In genomic region chr12:92259291-92259690, GRCh38 we compare ENCODE assay signal across 17 cellular contexts.
DNase-seq lines count a peak whose midpoint lies in the region; ATAC-seq, FAIRE-seq and TF ChIP-seq lines count a peak whose summit lies in the region.
"Had no signal": no experiment of that assay in that cellular context is flagged by ENCODE, and none has a peak within 500 bp of the region (broad histone marks: within the 10 kb centered on the region; RNA-seq: fewer than 3 reads in every experiment).

No MANE protein-coding gene starts in this region.

- H3K4me2 ChIP-seq in endothelial cell of umbilical vein (ENCODE audit: insufficient read depth, low read length): peak overlapping the region; percentile 13

- DNase-seq in activated CD4-positive, alpha-beta T cell treated with anti-CD3 and anti-CD28 coated beads for 36 hours: no peak
- no peak for DNase-seq in activated CD4-positive, alpha-beta T cell treated with anti-CD3 and anti-CD28 coated beads, Interleukin-2, amount 50 U/mL, for 48 hours
- no peak for DNase-seq in activated naive CD8-positive, alpha-beta T cell treated with anti-CD3 and anti-CD28 coated beads, Interleukin-2, amount 50 U/mL, for 24 hours
- DNase-seq in endothelial cell of umbilical vein (ENCODE audit: low read depth, low spot score): peak; percentile 37
- no peak for DNase-seq in frontal cortex (ENCODE audit: low spot score in 2 of 2)
- no peak for DNase-seq in type B pancreatic cell (ENCODE audit: extremely low spot score, unreplicated experiment)
- DNase-seq: KG1, NCI-H1436, NCI-H2029, NCI-H2171 treated with DMSO at 0.1 percent for 48 hours, NCI-H446 treated with DMSO at 0.1 percent for 48 hours, NCI-H748 treated with DMSO at 0.1 percent for 48 hours, OCI-M1 had no signal

- peaks cover 4% of the 10 kb centered on the region for H3K9me3 Mint-ChIP-seq in activated CD4-positive, alpha-beta T cell treated with anti-CD3 and anti-CD28 coated beads for 36 hours (ENCODE audit: low read depth)
- H3K9me3 Mint-ChIP-seq in activated naive CD8-positive, alpha-beta T cell (ENCODE audit: low read depth): no peaks in the 10 kb centered on the region
- peaks cover 8% of the 10 kb centered on the region for H3K9me3 Mint-ChIP-seq in activated naive CD8-positive, alpha-beta T cell treated with anti-CD3 and anti-CD28 coated beads, Interleukin-2, amount 50 U/mL, for 24 hours
- H3K9me3 Mint-ChIP-seq in type B pancreatic cell: no peaks in the 10 kb centered on the region
- H3K9me3 Mint-ChIP-seq: HFFc6 had no signal

- no peaks in the 10 kb centered on the region for H3K27me3 ChIP-seq in endothelial cell of umbilical vein (ENCODE audit: control insufficient read depth in 2 of 2, insufficient read depth in 2 of 2, low read length in 2 of 2)
- H3K27me3 ChIP-seq: BLaER1 treated with 17β-estradiol and CSF1 and Interleukin-3, amounts not matched to agents 10 nM and 100 nM had no signal

- CTCF ChIA-PET in activated CD4-positive, alpha-beta T cell treated with anti-CD3 and anti-CD28 coated beads for 36 hours (lab: Charles Lee): interaction anchor here (0.6 to 1.0 kb wide), 4 partner anchors 10 to 172 kb away, joined by 3 to 5 read pairs (median 4); no protein-coding TSS in a partner anchor
- CTCF ChIA-PET in endothelial cell of umbilical vein (lab: Charles Lee): interaction anchor here (1.5 kb wide), 1 partner anchor 11 kb away, joined by 3 read pairs; no protein-coding TSS in a partner anchor

- no peaks in the 10 kb centered on the region for H3K36me3 Mint-ChIP-seq in activated CD4-positive, alpha-beta T cell treated with anti-CD3 and anti-CD28 coated beads for 36 hours (ENCODE audit: low read depth)
- peaks cover 11% of the 10 kb centered on the region for H3K36me3 Mint-ChIP-seq in activated naive CD8-positive, alpha-beta T cell
- H3K36me3 Mint-ChIP-seq in activated naive CD8-positive, alpha-beta T cell treated with anti-CD3 and anti-CD28 coated beads, Interleukin-2, amount 50 U/mL, for 24 hours (ENCODE audit: low read depth): peaks cover 3% of the 10 kb centered on the region
- H3K36me3 Mint-ChIP-seq in type B pancreatic cell: no peaks in the 10 kb centered on the region

- peaks cover 12% of the 10 kb centered on the region for H3K4me1 ChIP-seq in endothelial cell of umbilical vein (ENCODE audit: control insufficient read depth, extremely low read depth, insufficient read depth, low read length)

- BruUV-seq in endothelial cell of umbilical vein (replicated peaks; lab: Mats Ljungman, UMichigan): no TSS peak

- H3K4me3 ChIP-seq in endothelial cell of umbilical vein (replicated peaks in 1 of 3; ENCODE audit: insufficient read depth in 1 of 3, low read depth in 1 of 3, low read length in 3 of 3): no peak overlapping the region
- H3K4me3 ChIP-seq: BLaER1 treated with 17β-estradiol and CSF1 and Interleukin-3, amounts not matched to agents 10 nM and 100 nM had no signal

- TF ChIP-seq POLR2A in endothelial cell of umbilical vein (IDR thresholded peaks at IDR 0.05; ENCODE audit: low read depth, low read length): no peak

- dilution Hi-C loops in endothelial cell of umbilical vein (cut with MboI; ENCODE audit: extremely low pct_ligation_motif_present, low sequenced_read_pairs): no loop called here

- no peak overlapping the region for H2AFZ ChIP-seq in endothelial cell of umbilical vein (ENCODE audit: low read depth, low read length)

- no peaks in the 10 kb centered on the region for H3K9me1 ChIP-seq in endothelial cell of umbilical vein (replicated peaks; ENCODE audit: control insufficient read depth, extremely low read depth, insufficient read depth, low read length)

- no peak for FAIRE-seq in endothelial cell of umbilical vein (lab: Jason Lieb, UNC)
- no peak for FAIRE-seq in frontal cortex (lab: Jason Lieb, UNC)

- no peaks in the 10 kb centered on the region for H3K27me3 Mint-ChIP-seq in activated CD4-positive, alpha-beta T cell treated with anti-CD3 and anti-CD28 coated beads for 36 hours
- H3K27me3 Mint-ChIP-seq in activated naive CD8-positive, alpha-beta T cell: no peaks in the 10 kb centered on the region
- no peaks in the 10 kb centered on the region for H3K27me3 Mint-ChIP-seq in activated naive CD8-positive, alpha-beta T cell treated with anti-CD3 and anti-CD28 coated beads, Interleukin-2, amount 50 U/mL, for 24 hours
- no peaks in the 10 kb centered on the region for H3K27me3 Mint-ChIP-seq in type B pancreatic cell

- H3K79me2 ChIP-seq in endothelial cell of umbilical vein (ENCODE audit: control insufficient read depth, insufficient read depth, low read length): no peaks in the 10 kb centered on the region

- H3K27ac Mint-ChIP-seq in activated CD4-positive, alpha-beta T cell treated with anti-CD3 and anti-CD28 coated beads for 36 hours: peak overlapping the region; percentile 29
- peak overlapping the region; percentile 77 for H3K27ac Mint-ChIP-seq in activated naive CD8-positive, alpha-beta T cell
- no peak overlapping the region for H3K27ac Mint-ChIP-seq in activated naive CD8-positive, alpha-beta T cell treated with anti-CD3 and anti-CD28 coated beads, Interleukin-2, amount 50 U/mL, for 24 hours
- no peak overlapping the region for H3K27ac Mint-ChIP-seq in type B pancreatic cell
- H3K27ac Mint-ChIP-seq: HFFc6 had no signal

- TF ChIP-seq CTCF in endothelial cell of umbilical vein (IDR thresholded peaks at IDR 0.05; ENCODE audit: extremely low read depth in 1 of 2, insufficient read depth in 1 of 2, low read depth in 1 of 2, low read length in 2 of 2): no peak
- TF ChIP-seq CTCF in type B pancreatic cell (conservative IDR thresholded peaks at IDR 0.05): no peak

- POLR2A ChIA-PET in activated CD4-positive, alpha-beta T cell treated with anti-CD3 and anti-CD28 coated beads for 36 hours (lab: Charles Lee): no interaction called here
- POLR2A ChIA-PET in endothelial cell of umbilical vein (lab: Charles Lee): interaction anchor here (0.7 to 1.4 kb wide), 2 partner anchors 114 to 878 kb away, joined by 3 to 4 read pairs; partner anchors contain the start of gene BTG1

- no peaks in the 10 kb centered on the region for H4K20me1 ChIP-seq in endothelial cell of umbilical vein (replicated peaks; ENCODE audit: control insufficient read depth, extremely low read depth, insufficient read depth, low read length)
- H4K20me1 ChIP-seq: BLaER1 treated with 17β-estradiol and CSF1 and Interleukin-3, amounts not matched to agents 10 nM and 100 nM had no signal

- intact Hi-C loops in activated CD4-positive, alpha-beta T cell treated with anti-CD3 and anti-CD28 coated beads for 36 hours (cut with DNase I, micrococcal nuclease): no loop called here
- intact Hi-C loops in endothelial cell of umbilical vein (cut with micrococcal nuclease): no loop called here

- H3K4me3 Mint-ChIP-seq in activated CD4-positive, alpha-beta T cell treated with anti-CD3 and anti-CD28 coated beads for 36 hours: no peak overlapping the region
- peak overlapping the region; percentile 27 for H3K4me3 Mint-ChIP-seq in activated naive CD8-positive, alpha-beta T cell
- H3K4me3 Mint-ChIP-seq in activated naive CD8-positive, alpha-beta T cell treated with anti-CD3 and anti-CD28 coated beads, Interleukin-2, amount 50 U/mL, for 24 hours: no peak overlapping the region
- no peak overlapping the region for H3K4me3 Mint-ChIP-seq in type B pancreatic cell
- H3K4me3 Mint-ChIP-seq: HFFc6 had no signal

- no peak overlapping the region for H3K27ac ChIP-seq in endothelial cell of umbilical vein (ENCODE audit: insufficient read depth, low read depth, low read length)
- H3K27ac ChIP-seq: BLaER1 treated with 17β-estradiol and CSF1 and Interleukin-3, amounts not matched to agents 10 nM and 100 nM had no signal

- H3K9ac ChIP-seq in endothelial cell of umbilical vein (replicated peaks; ENCODE audit: extremely low read depth, insufficient read depth, low read length): no peak overlapping the region
- H3K9ac ChIP-seq: BLaER1 treated with 17β-estradiol and CSF1 and Interleukin-3, amounts not matched to agents 10 nM and 100 nM had no signal

- no peak for ATAC-seq in activated CD4-positive, alpha-beta T cell treated with anti-CD3 and anti-CD28 coated beads for 36 hours
- no peak for ATAC-seq in activated naive CD8-positive, alpha-beta T cell treated with anti-CD3 and anti-CD28 coated beads, Interleukin-2, amount 50 U/mL, for 24 hours
- ATAC-seq in GM18861 (IDR thresholded peaks at IDR 0.05; ENCODE audit: unreplicated experiment): no peak

- H3K9me3 ChIP-seq in endothelial cell of umbilical vein (replicated peaks; ENCODE audit: control insufficient read depth, insufficient read depth, low read length): no peaks in the 10 kb centered on the region

- H3K4me1 Mint-ChIP-seq in activated CD4-positive, alpha-beta T cell treated with anti-CD3 and anti-CD28 coated beads for 36 hours: peaks cover 24% of the 10 kb centered on the region
- peaks cover 39% of the 10 kb centered on the region for H3K4me1 Mint-ChIP-seq in activated naive CD8-positive, alpha-beta T cell (ENCODE audit: low read depth)
- H3K4me1 Mint-ChIP-seq in activated naive CD8-positive, alpha-beta T cell treated with anti-CD3 and anti-CD28 coated beads, Interleukin-2, amount 50 U/mL, for 24 hours: peaks cover 20% of the 10 kb centered on the region
- H3K4me1 Mint-ChIP-seq in type B pancreatic cell (ENCODE audit: unreplicated experiment): peaks cover 10% of the 10 kb centered on the region

- H3K36me3 ChIP-seq in endothelial cell of umbilical vein (ENCODE audit: control insufficient read depth in 2 of 2, extremely low read depth in 1 of 2, insufficient read depth in 2 of 2, low read length in 2 of 2): no peaks in the 10 kb centered on the region
- H3K36me3 ChIP-seq: BLaER1 treated with 17β-estradiol and CSF1 and Interleukin-3, amounts not matched to agents 10 nM and 100 nM had no signal

TF ChIP-seq in endothelial cell of umbilical vein, 7 proteins besides CTCF, POLR2A, EP300 and RAD21:
- no peak for TF ChIP-seq GATA2 (IDR thresholded peaks at IDR 0.05; ENCODE audit: insufficient read depth, insufficient read length, low read depth, low read length)
- no peak for TF ChIP-seq MYC (IDR thresholded peaks at IDR 0.05; ENCODE audit: low read depth, low read length)
- no peak for TF ChIP-seq MAX (IDR thresholded peaks at IDR 0.05; ENCODE audit: insufficient read depth, insufficient read length)
- no peak for TF ChIP-seq JUN (IDR thresholded peaks at IDR 0.05; ENCODE audit: borderline replicate concordance, insufficient read depth, insufficient read length, low read depth)
- TF ChIP-seq FOS (IDR thresholded peaks at IDR 0.05; ENCODE audit: borderline replicate concordance, insufficient read depth, low read length): no peak
- no peak for TF ChIP-seq POLR2AphosphoS5 (IDR thresholded peaks at IDR 0.05; ENCODE audit: insufficient read depth, low read depth, low read length)
- TF ChIP-seq EZH2 (IDR thresholded peaks at IDR 0.05; ENCODE audit: borderline replicate concordance, low read depth, low read length, severe bottlenecking): no peak

Comparison
In these comparisons a context has a peak if more than half of its experiments do, and no peak if none do; other contexts are left out.
1. H3K27ac Mint-ChIP-seq: peak in activated CD4-positive, alpha-beta T cell treated with anti-CD3 and anti-CD28 coated beads for 36 hours (single experiment) and activated naive CD8-positive, alpha-beta T cell (single experiment); none in activated naive CD8-positive, alpha-beta T cell treated with anti-CD3 and anti-CD28 coated beads, Interleukin-2, amount 50 U/mL, for 24 hours (single experiment) and type B pancreatic cell (single experiment).